In the genomic region with DNA sequence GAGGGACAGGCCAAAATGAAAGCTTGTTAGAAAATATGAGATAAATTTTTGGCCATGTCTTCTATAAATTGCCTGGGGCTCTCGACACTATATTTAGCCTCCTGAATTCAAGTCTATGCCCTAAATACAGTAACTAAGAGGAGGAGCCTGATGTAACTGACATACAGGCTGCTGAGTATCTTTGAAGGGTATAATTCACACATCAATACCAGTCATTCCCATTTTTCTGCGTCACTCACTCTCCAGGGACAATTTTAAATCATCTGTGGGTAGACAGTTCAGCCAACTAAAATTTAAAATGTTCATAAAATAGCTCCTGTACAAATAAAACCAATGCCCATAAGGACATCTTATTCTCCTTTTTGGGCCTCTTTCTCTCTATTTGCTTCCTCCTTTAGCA, we compare ENCODE assay signal across 23 cellular contexts.
DNase-seq lines count a peak whose midpoint lies in the region; ATAC-seq and TF ChIP-seq lines count a peak whose summit lies in the region.
"Had no signal": no experiment of that assay in that cellular context is flagged by ENCODE, and none has a peak within 500 bp of the region (broad histone marks: within the 10 kb centered on the region; RNA-seq: fewer than 3 reads in every experiment).

No MANE protein-coding gene starts in this region.

- no peak overlapping the region for H2BK120ac ChIP-seq in mesenchymal stem cell (ENCODE audit: low read depth, low read length)

- peaks cover 7% of the 10 kb centered on the region for H3K9me3 Mint-ChIP-seq in chondrocyte (ENCODE audit: low read depth)
- H3K9me3 Mint-ChIP-seq: H9 had no signal

- peak; percentile 32 for TF ChIP-seq EP300 in neural cell (conservative IDR thresholded peaks at IDR 0.05; ENCODE audit: poor library complexity, severe bottlenecking)

- H4K91ac ChIP-seq in mesenchymal stem cell (ENCODE audit: low read length): no peak overlapping the region

- no peak for TF ChIP-seq RAD21 in neural cell (conservative IDR thresholded peaks at IDR 0.05)

- H2AFZ ChIP-seq in neural cell (ENCODE audit: low read depth, low read length) (no peak overlapping the region), mesenchymal stem cell (ENCODE audit: low read depth, low read length) (no peak overlapping the region)

- peaks cover 52% of the 10 kb centered on the region for H3K4me1 Mint-ChIP-seq in chondrocyte (ENCODE audit: low read depth)

- no peaks in the 10 kb centered on the region for H3K9me2 ChIP-seq in neural cell (ENCODE audit: insufficient read depth, low read length)

- H3K23ac ChIP-seq in mesenchymal stem cell (ENCODE audit: low read length in 2 of 2): no peak overlapping the region

- no peaks in the 10 kb centered on the region for H3F3A ChIP-seq in neural cell (ENCODE audit: insufficient read depth, low read length, poor library complexity, severe bottlenecking)

- no peaks in the 10 kb centered on the region for H4K20me1 ChIP-seq in neural cell (ENCODE audit: insufficient read depth)

- H3K36me3 Mint-ChIP-seq in chondrocyte (ENCODE audit: low read depth): no peaks in the 10 kb centered on the region
- H3K36me3 Mint-ChIP-seq: CD4-positive, CD25-positive, alpha-beta regulatory T cell had no signal

- no peaks in the 10 kb centered on the region for H3K79me1 ChIP-seq in mesenchymal stem cell (replicated peaks; ENCODE audit: low read length, poor library complexity, severe bottlenecking)

- DNase-seq in NCI-H1436 treated with DMSO at 0.1 percent for 48 hours (lab: John Stamatoyannopoulos, UW) (peak; percentile 28), NCI-H1436 (lab: John Stamatoyannopoulos, UW) (no peak), chondrocyte (ENCODE audit: low spot score) (no peak), thoracic aorta (ENCODE audit: low spot score) (no peak), pons (ENCODE audit: low spot score) (no peak), mesenchymal stem cell (no peak), mucosa of descending colon (no peak)
- DNase-seq: CD4-positive, CD25-positive, alpha-beta regulatory T cell; COR-L47; GDM1; H9; NCI-H1092 treated with DMSO at 0.1 percent for 48 hours; NCI-H187; NCI-H2107; NCI-H345; NCI-H524 treated with DMSO at 0.1 percent for 48 hours; PC-3; SJCRH30 had no signal

- TF ChIP-seq CTCF in chondrocyte (IDR thresholded peaks at IDR 0.05): no peak
- TF ChIP-seq CTCF in neural cell (IDR thresholded peaks at IDR 0.05; ENCODE audit: poor library complexity, severe bottlenecking): no peak
- no peak for TF ChIP-seq CTCF in thoracic aorta (IDR thresholded peaks at IDR 0.05)
- TF ChIP-seq CTCF in mucosa of descending colon (IDR thresholded peaks at IDR 0.05): no peak

- peaks cover 13 to 28% of the 10 kb centered on the region in 2 donors for H3K4me1 ChIP-seq in thoracic aorta (ENCODE audit: control insufficient read depth in 1 of 2, low read depth in 2 of 2)
- peaks cover 1% of the 10 kb centered on the region for H3K4me1 ChIP-seq in mesenchymal stem cell (ENCODE audit: control insufficient read depth, insufficient read depth, low read depth, low read length)
- no peaks in the 10 kb centered on the region for H3K4me1 ChIP-seq in mucosa of descending colon (ENCODE audit: low read depth)
- H3K4me1 ChIP-seq: SJCRH30 had no signal

- no peak overlapping the region for H3K18ac ChIP-seq in mesenchymal stem cell (ENCODE audit: low read depth in 1 of 2, low read length in 2 of 2)

- H3K4ac ChIP-seq in mesenchymal stem cell (ENCODE audit: low read depth in 1 of 2, low read length in 2 of 2): no peak overlapping the region

- H3K4me2 ChIP-seq in neural cell (ENCODE audit: low read length): no peak overlapping the region
- no peak overlapping the region for H3K4me2 ChIP-seq in mesenchymal stem cell (ENCODE audit: low read length, poor library complexity, severe bottlenecking)

- ATAC-seq in thoracic aorta (ENCODE audit: insufficient number of reproducible peaks, low FRiP score, low read depth) (no peak), mucosa of descending colon (no peak)
- ATAC-seq: K562, PC-3 had no signal

- H4K8ac ChIP-seq in mesenchymal stem cell (ENCODE audit: low read length): no peak overlapping the region

- no peaks in the 10 kb centered on the region for H3K36me3 ChIP-seq in neural cell (ENCODE audit: insufficient read depth, low read length)
- H3K36me3 ChIP-seq in thoracic aorta: no peaks in the 10 kb centered on the region
- H3K36me3 ChIP-seq in mesenchymal stem cell (ENCODE audit: control insufficient read depth in 1 of 2, insufficient read depth in 2 of 2, low read depth in 1 of 2, low read length in 2 of 2): no peaks in the 10 kb centered on the region
- H3K36me3 ChIP-seq in mucosa of descending colon (ENCODE audit: low read depth): no peaks in the 10 kb centered on the region
- H3K36me3 ChIP-seq: SJCRH30 had no signal

- H3K27ac ChIP-seq in neural cell (ENCODE audit: low read length) (peak overlapping the region; percentile 25), thoracic aorta (peak overlapping the region; percentile 40 to 54), mesenchymal stem cell (ENCODE audit: low read length, poor library complexity, severe bottlenecking) (no peak overlapping the region)
- H3K27ac ChIP-seq: 22Rv1, RWPE1, SJCRH30 had no signal

- no peaks in the 10 kb centered on the region for H3K27me3 Mint-ChIP-seq in chondrocyte (ENCODE audit: low read depth)
- H3K27me3 Mint-ChIP-seq: B cell had no signal

- H3K79me2 ChIP-seq in neural cell (replicated peaks; ENCODE audit: insufficient read depth, low read length): no peaks in the 10 kb centered on the region

- H3K4me3 Mint-ChIP-seq in chondrocyte (ENCODE audit: unreplicated experiment): no peak overlapping the region
- H3K4me3 Mint-ChIP-seq: B cell; CD4-positive, CD25-positive, alpha-beta regulatory T cell; H9 had no signal

- no peak overlapping the region for H3K9ac ChIP-seq in neural cell (ENCODE audit: low read length)
- no peak overlapping the region for H3K9ac ChIP-seq in mesenchymal stem cell (ENCODE audit: low read length)

- WGBS in mesenchymal stem cell: 94% methylated on average over 1 of the region's 2 CpGs

- H3K14ac ChIP-seq in mesenchymal stem cell (ENCODE audit: low read length in 2 of 2): no peak overlapping the region

- H3K4me3 ChIP-seq in neural cell (ENCODE audit: low read length): no peak overlapping the region
- no peak overlapping the region for H3K4me3 ChIP-seq in thoracic aorta
- H3K4me3 ChIP-seq in mesenchymal stem cell (ENCODE audit: insufficient read depth in 1 of 2, low read depth in 1 of 2, low read length in 2 of 2): no peak overlapping the region
- H3K4me3 ChIP-seq in mucosa of descending colon: no peak overlapping the region
- H3K4me3 ChIP-seq: K562, SJCRH30 had no signal

- H3K27me3 ChIP-seq in neural cell (ENCODE audit: insufficient read depth, low read depth, low read length): no peaks in the 10 kb centered on the region
- H3K27me3 ChIP-seq in thoracic aorta (replicated peaks; ENCODE audit: insufficient read depth): no peaks in the 10 kb centered on the region
- H3K27me3 ChIP-seq in mesenchymal stem cell (ENCODE audit: control insufficient read depth in 1 of 2, insufficient read depth in 1 of 2, low read length in 2 of 2): no peaks in the 10 kb centered on the region
- H3K27me3 ChIP-seq: SJCRH30 had no signal

- H3K27ac Mint-ChIP-seq in chondrocyte (ENCODE audit: unreplicated experiment): peak overlapping the region; percentile 66
- H3K27ac Mint-ChIP-seq: B cell; CD4-positive, CD25-positive, alpha-beta regulatory T cell; H9 had no signal

- no peak overlapping the region for H2AK5ac ChIP-seq in mesenchymal stem cell (ENCODE audit: low read length, severe bottlenecking)

- no peak overlapping the region for H2BK12ac ChIP-seq in mesenchymal stem cell (ENCODE audit: low read length in 2 of 2)

- H2BK5ac ChIP-seq in mesenchymal stem cell (ENCODE audit: low read depth, low read length, poor library complexity, severe bottlenecking): no peak overlapping the region

- intact Hi-C loops in mucosa of descending colon (cut with DNase I, micrococcal nuclease): no loop called here

- no peak overlapping the region for H2BK15ac ChIP-seq in mesenchymal stem cell (ENCODE audit: low read depth, poor library complexity, severe bottlenecking)

- H3K9me3 ChIP-seq in neural cell (ENCODE audit: low read length) (no peaks in the 10 kb centered on the region), thoracic aorta (no peaks in the 10 kb centered on the region), mesenchymal stem cell (ENCODE audit: control insufficient read depth, low read length) (no peaks in the 10 kb centered on the region), mucosa of descending colon (no peaks in the 10 kb centered on the region)
- H3K9me3 ChIP-seq: SJCRH30 had no signal

TF ChIP-seq in neural cell, 6 proteins besides CTCF, POLR2A, EP300 and RAD21:
- no peak for TF ChIP-seq EZH2 (IDR thresholded peaks at IDR 0.05; ENCODE audit: borderline replicate concordance, insufficient read depth, low read length, poor library complexity, severe bottlenecking)
- no peak for TF ChIP-seq TAF1 (IDR thresholded peaks at IDR 0.05; ENCODE audit: low read depth)
- no peak for TF ChIP-seq MXI1 (conservative IDR thresholded peaks at IDR 0.05; ENCODE audit: poor library complexity, severe bottlenecking)
- no peak for TF ChIP-seq SMC3 (conservative IDR thresholded peaks at IDR 0.05; ENCODE audit: poor library complexity)
- TF ChIP-seq, protein P1, sequence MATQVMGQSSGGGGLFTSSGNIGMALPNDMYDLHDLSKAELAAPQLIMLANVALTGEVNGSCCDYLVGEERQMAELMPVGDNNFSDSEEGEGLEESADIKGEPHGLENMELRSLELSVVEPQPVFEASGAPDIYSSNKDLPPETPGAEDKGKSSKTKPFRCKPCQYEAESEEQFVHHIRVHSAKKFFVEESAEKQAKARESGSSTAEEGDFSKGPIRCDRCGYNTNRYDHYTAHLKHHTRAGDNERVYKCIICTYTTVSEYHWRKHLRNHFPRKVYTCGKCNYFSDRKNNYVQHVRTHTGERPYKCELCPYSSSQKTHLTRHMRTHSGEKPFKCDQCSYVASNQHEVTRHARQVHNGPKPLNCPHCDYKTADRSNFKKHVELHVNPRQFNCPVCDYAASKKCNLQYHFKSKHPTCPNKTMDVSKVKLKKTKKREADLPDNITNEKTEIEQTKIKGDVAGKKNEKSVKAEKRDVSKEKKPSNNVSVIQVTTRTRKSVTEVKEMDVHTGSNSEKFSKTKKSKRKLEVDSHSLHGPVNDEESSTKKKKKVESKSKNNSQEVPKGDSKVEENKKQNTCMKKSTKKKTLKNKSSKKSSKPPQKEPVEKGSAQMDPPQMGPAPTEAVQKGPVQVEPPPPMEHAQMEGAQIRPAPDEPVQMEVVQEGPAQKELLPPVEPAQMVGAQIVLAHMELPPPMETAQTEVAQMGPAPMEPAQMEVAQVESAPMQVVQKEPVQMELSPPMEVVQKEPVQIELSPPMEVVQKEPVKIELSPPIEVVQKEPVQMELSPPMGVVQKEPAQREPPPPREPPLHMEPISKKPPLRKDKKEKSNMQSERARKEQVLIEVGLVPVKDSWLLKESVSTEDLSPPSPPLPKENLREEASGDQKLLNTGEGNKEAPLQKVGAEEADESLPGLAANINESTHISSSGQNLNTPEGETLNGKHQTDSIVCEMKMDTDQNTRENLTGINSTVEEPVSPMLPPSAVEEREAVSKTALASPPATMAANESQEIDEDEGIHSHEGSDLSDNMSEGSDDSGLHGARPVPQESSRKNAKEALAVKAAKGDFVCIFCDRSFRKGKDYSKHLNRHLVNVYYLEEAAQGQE (IDR thresholded peaks at IDR 0.05; ENCODE audit: borderline replicate concordance): no peak
- TF ChIP-seq POLR2AphosphoS5 (IDR thresholded peaks at IDR 0.05): no peak
